In genomic region chr10:60389413-60390009, GRCh38 we compare ENCODE assay signal across 1 cellular context.
TF ChIP-seq lines count a peak whose summit lies in the region.

ANK3 (minus strand) TSS chr10:60389875; CDS start chr10:60389538, 337 bp downstream.

TF ChIP-seq in WTC11, 78 proteins besides CTCF, POLR2A, EP300 and RAD21 (continued from another document):
- TF ChIP-seq MAX (CRISPR knock-in tag; IDR thresholded peaks at IDR 0.05) (no peak), CDX4 (CRISPR knock-in tag; IDR thresholded peaks at IDR 0.05; ENCODE audit: borderline replicate concordance) (no peak)
